1 cellular context compared by ENCODE assay signal in the genomic region with DNA sequence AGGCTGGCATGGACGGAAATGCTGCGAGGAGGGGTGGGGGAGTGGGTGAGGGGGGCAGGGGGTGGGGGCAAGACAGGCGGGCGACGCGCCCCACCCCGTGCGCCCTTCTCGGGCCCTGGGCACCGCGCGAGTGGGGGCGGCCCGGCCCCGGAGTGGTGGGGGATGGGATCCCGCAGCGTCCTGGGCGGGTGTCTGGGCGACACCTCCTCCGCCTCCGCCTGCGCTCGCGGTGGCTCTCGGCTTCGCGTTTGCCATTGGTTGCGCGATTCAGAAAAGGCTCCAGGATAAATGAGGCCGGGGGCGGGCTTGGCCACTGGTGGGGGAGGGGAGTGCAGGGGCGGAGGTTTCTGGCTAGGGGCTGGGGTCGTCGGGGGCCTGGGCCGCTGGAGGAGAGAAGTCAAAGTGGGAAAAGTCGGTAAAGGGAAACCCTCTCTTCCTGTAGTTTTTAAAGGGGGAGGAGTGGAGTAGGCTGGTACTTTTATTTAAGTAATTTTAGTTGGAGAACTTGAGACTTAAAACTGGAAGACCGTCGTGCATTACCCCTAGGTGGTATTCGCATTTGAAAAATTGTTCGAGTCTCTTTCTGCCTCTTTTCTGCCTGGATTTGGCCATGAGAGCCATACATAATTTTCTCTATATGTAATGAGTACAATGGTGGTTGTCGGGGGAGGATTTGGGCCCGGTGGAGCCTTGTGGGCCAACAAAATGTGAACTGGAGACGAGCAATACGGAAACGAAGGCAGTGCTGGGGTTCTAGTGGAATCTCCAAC.
TF ChIP-seq lines count a peak whose summit lies in the region.

No MANE protein-coding gene starts in this region.

TF ChIP-seq in HEK293, 187 proteins besides CTCF, POLR2A, EP300 and RAD21 (continued from another document and continues in another):
- TF ChIP-seq, protein P1, sequence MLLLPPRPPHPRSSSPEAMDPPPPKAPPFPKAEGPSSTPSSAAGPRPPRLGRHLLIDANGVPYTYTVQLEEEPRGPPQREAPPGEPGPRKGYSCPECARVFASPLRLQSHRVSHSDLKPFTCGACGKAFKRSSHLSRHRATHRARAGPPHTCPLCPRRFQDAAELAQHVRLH (tag by site-specific recombination; IDR thresholded peaks at IDR 0.05), result no peak
- TF ChIP-seq ZNF292 (tag by site-specific recombination; IDR thresholded peaks at IDR 0.05; ENCODE audit: borderline replicate concordance, low read depth) (no peak), TCF7L2 (IDR thresholded peaks at IDR 0.05; ENCODE audit: borderline replicate concordance, low read depth, low read length) (no peak), ZFP37 (tag by site-specific recombination; IDR thresholded peaks at IDR 0.05) (no peak), ZFHX2 (tag by site-specific recombination; conservative IDR thresholded peaks at IDR 0.05) (peak; percentile 95), ZIC2 (tag by site-specific recombination; IDR thresholded peaks at IDR 0.05) (no peak), KLF1 (tag by site-specific recombination; IDR thresholded peaks at IDR 0.05) (no peak), TRIM28 (IDR thresholded peaks at IDR 0.05; ENCODE audit: borderline replicate concordance, low read length) (no peak), KLF16 (tag by site-specific recombination; IDR thresholded peaks at IDR 0.05) (no peak), SP2 (tag by site-specific recombination; IDR thresholded peaks at IDR 0.05) (peak; percentile 73), ZBTB7A (tag by site-specific recombination; IDR thresholded peaks at IDR 0.05; ENCODE audit: low read depth) (no peak), ZNF366 (tag by site-specific recombination; conservative IDR thresholded peaks at IDR 0.05) (0 out of 2 replicates have a peak, but pooled peaks have one; percentile 6), ZNF416 (tag by site-specific recombination; IDR thresholded peaks at IDR 0.05) (no peak), ZNF660 (tag by site-specific recombination; IDR thresholded peaks at IDR 0.05) (no peak), EGR2 (tag by site-specific recombination; IDR thresholded peaks at IDR 0.05; ENCODE audit: low read depth) (peak; percentile 76), ZNF324 (tag by site-specific recombination; IDR thresholded peaks at IDR 0.05) (no peak), ZNF184 (tag by site-specific recombination; IDR thresholded peaks at IDR 0.05) (no peak), MZF1 (tag by site-specific recombination; IDR thresholded peaks at IDR 0.05; ENCODE audit: borderline replicate concordance) (no peak), ZXDB (tag by site-specific recombination; IDR thresholded peaks at IDR 0.05) (peak; percentile 14; the same call in 1 of the 2 replicates), ZNF747 (tag by site-specific recombination; IDR thresholded peaks at IDR 0.05) (no peak), ZNF707 (tag by site-specific recombination; IDR thresholded peaks at IDR 0.05) (no peak), ZBTB1 (tag by site-specific recombination; IDR thresholded peaks at IDR 0.05) (no peak), ZSCAN30 (tag by site-specific recombination; IDR thresholded peaks at IDR 0.05) (0 out of 2 replicates have a peak, but pooled peaks have one; percentile 40), ZNF514 (tag by site-specific recombination; IDR thresholded peaks at IDR 0.05) (no peak), ZNF561 (tag by site-specific recombination; IDR thresholded peaks at IDR 0.05; ENCODE audit: borderline replicate concordance) (no peak), ZNF48 (tag by site-specific recombination; IDR thresholded peaks at IDR 0.05) (no peak), ZNF391 (tag by site-specific recombination; IDR thresholded peaks at IDR 0.05; ENCODE audit: borderline replicate concordance, low read depth) (no peak), ZNF37A (tag by site-specific recombination; IDR thresholded peaks at IDR 0.05) (no peak), ZNF654 (tag by site-specific recombination; IDR thresholded peaks at IDR 0.05; ENCODE audit: low read depth) (no peak), ZNF133 (tag by site-specific recombination; IDR thresholded peaks at IDR 0.05) (no peak), REPIN1 (tag by site-specific recombination; IDR thresholded peaks at IDR 0.05; ENCODE audit: low read depth) (no peak), ZBTB17 (tag by site-specific recombination; IDR thresholded peaks at IDR 0.05) (no peak)
- TF ChIP-seq, protein P2, sequence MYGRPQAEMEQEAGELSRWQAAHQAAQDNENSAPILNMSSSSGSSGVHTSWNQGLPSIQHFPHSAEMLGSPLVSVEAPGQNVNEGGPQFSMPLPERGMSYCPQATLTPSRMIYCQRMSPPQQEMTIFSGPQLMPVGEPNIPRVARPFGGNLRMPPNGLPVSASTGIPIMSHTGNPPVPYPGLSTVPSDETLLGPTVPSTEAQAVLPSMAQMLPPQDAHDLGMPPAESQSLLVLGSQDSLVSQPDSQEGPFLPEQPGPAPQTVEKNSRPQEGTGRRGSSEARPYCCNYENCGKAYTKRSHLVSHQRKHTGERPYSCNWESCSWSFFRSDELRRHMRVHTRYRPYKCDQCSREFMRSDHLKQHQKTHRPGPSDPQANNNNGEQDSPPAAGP (tag by site-specific recombination; IDR thresholded peaks at IDR 0.05), result no peak
- TF ChIP-seq, protein P3, sequence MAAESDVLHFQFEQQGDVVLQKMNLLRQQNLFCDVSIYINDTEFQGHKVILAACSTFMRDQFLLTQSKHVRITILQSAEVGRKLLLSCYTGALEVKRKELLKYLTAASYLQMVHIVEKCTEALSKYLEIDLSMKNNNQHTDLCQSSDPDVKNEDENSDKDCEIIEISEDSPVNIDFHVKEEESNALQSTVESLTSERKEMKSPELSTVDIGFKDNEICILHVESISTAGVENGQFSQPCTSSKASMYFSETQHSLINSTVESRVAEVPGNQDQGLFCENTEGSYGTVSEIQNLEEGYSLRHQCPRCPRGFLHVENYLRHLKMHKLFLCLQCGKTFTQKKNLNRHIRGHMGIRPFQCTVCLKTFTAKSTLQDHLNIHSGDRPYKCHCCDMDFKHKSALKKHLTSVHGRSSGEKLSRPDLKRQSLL (tag by site-specific recombination; IDR thresholded peaks at IDR 0.05), result peak; percentile 72
- TF ChIP-seq, protein P4, sequence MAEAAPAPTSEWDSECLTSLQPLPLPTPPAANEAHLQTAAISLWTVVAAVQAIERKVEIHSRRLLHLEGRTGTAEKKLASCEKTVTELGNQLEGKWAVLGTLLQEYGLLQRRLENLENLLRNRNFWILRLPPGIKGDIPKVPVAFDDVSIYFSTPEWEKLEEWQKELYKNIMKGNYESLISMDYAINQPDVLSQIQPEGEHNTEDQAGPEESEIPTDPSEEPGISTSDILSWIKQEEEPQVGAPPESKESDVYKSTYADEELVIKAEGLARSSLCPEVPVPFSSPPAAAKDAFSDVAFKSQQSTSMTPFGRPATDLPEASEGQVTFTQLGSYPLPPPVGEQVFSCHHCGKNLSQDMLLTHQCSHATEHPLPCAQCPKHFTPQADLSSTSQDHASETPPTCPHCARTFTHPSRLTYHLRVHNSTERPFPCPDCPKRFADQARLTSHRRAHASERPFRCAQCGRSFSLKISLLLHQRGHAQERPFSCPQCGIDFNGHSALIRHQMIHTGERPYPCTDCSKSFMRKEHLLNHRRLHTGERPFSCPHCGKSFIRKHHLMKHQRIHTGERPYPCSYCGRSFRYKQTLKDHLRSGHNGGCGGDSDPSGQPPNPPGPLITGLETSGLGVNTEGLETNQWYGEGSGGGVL (tag by site-specific recombination; IDR thresholded peaks at IDR 0.05), result peak; percentile 14
- TF ChIP-seq, protein P5, sequence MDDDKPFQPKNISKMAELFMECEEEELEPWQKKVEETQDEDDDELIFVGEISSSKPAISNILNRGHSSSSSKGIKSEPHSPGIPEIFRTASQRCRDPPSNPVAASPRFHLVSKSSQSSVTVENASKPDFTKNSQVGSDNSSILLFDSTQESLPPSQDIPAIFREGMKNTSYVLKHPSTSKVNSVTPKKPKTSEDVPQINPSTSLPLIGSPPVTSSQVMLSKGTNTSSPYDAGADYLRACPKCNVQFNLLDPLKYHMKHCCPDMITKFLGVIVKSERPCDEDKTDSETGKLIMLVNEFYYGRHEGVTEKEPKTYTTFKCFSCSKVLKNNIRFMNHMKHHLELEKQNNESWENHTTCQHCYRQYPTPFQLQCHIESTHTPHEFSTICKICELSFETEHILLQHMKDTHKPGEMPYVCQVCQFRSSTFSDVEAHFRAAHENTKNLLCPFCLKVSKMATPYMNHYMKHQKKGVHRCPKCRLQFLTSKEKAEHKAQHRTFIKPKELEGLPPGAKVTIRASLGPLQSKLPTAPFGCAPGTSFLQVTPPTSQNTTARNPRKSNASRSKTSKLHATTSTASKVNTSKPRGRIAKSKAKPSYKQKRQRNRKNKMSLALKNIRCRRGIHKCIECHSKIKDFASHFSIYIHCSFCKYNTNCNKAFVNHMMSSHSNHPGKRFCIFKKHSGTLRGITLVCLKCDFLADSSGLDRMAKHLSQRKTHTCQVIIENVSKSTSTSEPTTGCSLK (tag by site-specific recombination; IDR thresholded peaks at IDR 0.05), result no peak
- TF ChIP-seq, protein P6, sequence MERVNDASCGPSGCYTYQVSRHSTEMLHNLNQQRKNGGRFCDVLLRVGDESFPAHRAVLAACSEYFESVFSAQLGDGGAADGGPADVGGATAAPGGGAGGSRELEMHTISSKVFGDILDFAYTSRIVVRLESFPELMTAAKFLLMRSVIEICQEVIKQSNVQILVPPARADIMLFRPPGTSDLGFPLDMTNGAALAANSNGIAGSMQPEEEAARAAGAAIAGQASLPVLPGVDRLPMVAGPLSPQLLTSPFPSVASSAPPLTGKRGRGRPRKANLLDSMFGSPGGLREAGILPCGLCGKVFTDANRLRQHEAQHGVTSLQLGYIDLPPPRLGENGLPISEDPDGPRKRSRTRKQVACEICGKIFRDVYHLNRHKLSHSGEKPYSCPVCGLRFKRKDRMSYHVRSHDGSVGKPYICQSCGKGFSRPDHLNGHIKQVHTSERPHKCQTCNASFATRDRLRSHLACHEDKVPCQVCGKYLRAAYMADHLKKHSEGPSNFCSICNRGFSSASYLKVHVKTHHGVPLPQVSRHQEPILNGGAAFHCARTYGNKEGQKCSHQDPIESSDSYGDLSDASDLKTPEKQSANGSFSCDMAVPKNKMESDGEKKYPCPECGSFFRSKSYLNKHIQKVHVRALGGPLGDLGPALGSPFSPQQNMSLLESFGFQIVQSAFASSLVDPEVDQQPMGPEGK (tag by site-specific recombination; IDR thresholded peaks at IDR 0.05), result peak; percentile 21; the same call in 1 of the 2 replicates
- TF ChIP-seq, protein P7, sequence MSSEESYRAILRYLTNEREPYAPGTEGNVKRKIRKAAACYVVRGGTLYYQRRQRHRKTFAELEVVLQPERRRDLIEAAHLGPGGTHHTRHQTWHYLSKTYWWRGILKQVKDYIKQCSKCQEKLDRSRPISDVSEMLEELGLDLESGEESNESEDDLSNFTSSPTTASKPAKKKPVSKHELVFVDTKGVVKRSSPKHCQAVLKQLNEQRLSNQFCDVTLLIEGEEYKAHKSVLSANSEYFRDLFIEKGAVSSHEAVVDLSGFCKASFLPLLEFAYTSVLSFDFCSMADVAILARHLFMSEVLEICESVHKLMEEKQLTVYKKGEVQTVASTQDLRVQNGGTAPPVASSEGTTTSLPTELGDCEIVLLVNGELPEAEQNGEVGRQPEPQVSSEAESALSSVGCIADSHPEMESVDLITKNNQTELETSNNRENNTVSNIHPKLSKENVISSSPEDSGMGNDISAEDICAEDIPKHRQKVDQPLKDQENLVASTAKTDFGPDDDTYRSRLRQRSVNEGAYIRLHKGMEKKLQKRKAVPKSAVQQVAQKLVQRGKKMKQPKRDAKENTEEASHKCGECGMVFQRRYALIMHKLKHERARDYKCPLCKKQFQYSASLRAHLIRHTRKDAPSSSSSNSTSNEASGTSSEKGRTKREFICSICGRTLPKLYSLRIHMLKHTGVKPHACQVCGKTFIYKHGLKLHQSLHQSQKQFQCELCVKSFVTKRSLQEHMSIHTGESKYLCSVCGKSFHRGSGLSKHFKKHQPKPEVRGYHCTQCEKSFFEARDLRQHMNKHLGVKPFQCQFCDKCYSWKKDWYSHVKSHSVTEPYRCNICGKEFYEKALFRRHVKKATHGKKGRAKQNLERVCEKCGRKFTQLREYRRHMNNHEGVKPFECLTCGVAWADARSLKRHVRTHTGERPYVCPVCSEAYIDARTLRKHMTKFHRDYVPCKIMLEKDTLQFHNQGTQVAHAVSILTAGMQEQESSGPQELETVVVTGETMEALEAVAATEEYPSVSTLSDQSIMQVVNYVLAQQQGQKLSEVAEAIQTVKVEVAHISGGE (tag by site-specific recombination; conservative IDR thresholded peaks at IDR 0.05; ENCODE audit: low read depth), result no peak
- TF ChIP-seq, protein P8, sequence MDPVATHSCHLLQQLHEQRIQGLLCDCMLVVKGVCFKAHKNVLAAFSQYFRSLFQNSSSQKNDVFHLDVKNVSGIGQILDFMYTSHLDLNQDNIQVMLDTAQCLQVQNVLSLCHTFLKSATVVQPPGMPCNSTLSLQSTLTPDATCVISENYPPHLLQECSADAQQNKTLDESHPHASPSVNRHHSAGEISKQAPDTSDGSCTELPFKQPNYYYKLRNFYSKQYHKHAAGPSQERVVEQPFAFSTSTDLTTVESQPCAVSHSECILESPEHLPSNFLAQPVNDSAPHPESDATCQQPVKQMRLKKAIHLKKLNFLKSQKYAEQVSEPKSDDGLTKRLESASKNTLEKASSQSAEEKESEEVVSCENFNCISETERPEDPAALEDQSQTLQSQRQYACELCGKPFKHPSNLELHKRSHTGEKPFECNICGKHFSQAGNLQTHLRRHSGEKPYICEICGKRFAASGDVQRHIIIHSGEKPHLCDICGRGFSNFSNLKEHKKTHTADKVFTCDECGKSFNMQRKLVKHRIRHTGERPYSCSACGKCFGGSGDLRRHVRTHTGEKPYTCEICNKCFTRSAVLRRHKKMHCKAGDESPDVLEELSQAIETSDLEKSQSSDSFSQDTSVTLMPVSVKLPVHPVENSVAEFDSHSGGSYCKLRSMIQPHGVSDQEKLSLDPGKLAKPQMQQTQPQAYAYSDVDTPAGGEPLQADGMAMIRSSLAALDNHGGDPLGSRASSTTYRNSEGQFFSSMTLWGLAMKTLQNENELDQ (tag by site-specific recombination; IDR thresholded peaks at IDR 0.05; ENCODE audit: low read depth), result no peak
- TF ChIP-seq, protein P9, sequence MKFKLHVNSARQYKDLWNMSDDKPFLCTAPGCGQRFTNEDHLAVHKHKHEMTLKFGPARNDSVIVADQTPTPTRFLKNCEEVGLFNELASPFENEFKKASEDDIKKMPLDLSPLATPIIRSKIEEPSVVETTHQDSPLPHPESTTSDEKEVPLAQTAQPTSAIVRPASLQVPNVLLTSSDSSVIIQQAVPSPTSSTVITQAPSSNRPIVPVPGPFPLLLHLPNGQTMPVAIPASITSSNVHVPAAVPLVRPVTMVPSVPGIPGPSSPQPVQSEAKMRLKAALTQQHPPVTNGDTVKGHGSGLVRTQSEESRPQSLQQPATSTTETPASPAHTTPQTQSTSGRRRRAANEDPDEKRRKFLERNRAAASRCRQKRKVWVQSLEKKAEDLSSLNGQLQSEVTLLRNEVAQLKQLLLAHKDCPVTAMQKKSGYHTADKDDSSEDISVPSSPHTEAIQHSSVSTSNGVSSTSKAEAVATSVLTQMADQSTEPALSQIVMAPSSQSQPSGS (tag by site-specific recombination; IDR thresholded peaks at IDR 0.05; ENCODE audit: low read depth), result no peak
- TF ChIP-seq, protein P10, sequence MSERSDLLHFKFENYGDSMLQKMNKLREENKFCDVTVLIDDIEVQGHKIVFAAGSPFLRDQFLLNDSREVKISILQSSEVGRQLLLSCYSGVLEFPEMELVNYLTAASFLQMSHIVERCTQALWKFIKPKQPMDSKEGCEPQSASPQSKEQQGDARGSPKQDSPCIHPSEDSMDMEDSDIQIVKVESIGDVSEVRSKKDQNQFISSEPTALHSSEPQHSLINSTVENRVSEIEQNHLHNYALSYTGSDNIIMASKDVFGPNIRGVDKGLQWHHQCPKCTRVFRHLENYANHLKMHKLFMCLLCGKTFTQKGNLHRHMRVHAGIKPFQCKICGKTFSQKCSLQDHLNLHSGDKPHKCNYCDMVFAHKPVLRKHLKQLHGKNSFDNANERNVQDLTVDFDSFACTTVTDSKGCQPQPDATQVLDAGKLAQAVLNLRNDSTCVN (tag by site-specific recombination; optimal IDR thresholded peaks at IDR 0.05), result peak; percentile 58
